ENCODE assay signal across 31 cellular contexts in genomic region chr3:47020311-47020710, GRCh38. TPM values are rescaled to one million over a fixed set of nuclear protein-coding genes. Genes with fewer than 3 reads are reported as not detected.
A peak's percentile ranks its signal among the peaks of the same experiment; 100 is the strongest.
DNase-seq lines count a peak whose midpoint lies in the region; FAIRE-seq and TF ChIP-seq lines count a peak whose summit lies in the region.
"Had no signal": no experiment of that assay in that cellular context is flagged by ENCODE, and none has a peak within 500 bp of the region (broad histone marks: within the 10 kb centered on the region; RNA-seq: fewer than 3 reads in every experiment).

No MANE protein-coding gene starts in this region.

- peak overlapping the region; percentile 76 for H3K27ac Mint-ChIP-seq in activated CD4-positive, alpha-beta T cell treated with anti-CD3 and anti-CD28 coated beads, Interleukin-2, amount 10 ng/mL, durations not matched to agents 24 days and 14 days
- peak overlapping the region; percentile 57 to 89 (median 74) for H3K27ac Mint-ChIP-seq in CD4-positive, alpha-beta memory T cell
- H3K27ac Mint-ChIP-seq in activated T-helper 1 cell treated with anti-CD3 and anti-CD28 coated beads, Interleukin-12 subunit alpha, Interleukin-12 subunit beta, Interleukin-2, Interleukin-4 antibody, amounts not matched to agents 30 ng/mL and 10 ng/mL and 1 ng/mL, durations not matched to agents 14 hours and 24 hours and 36 hours: peak overlapping the region; percentile 87
- no peak overlapping the region for H3K27ac Mint-ChIP-seq in Caco-2 (ENCODE audit: unreplicated experiment)

- no TSS peak for BruUV-seq in Caco-2 (replicated peaks; lab: Mats Ljungman, UMichigan)

- TF ChIP-seq CTCF in osteoblast (IDR thresholded peaks at IDR 0.05; ENCODE audit: extremely low read depth, low read depth, low read length): no peak
- no peak for TF ChIP-seq CTCF in kidney (IDR thresholded peaks at IDR 0.05; ENCODE audit: borderline replicate concordance, extremely low read depth, insufficient read depth)
- no peak for TF ChIP-seq CTCF in Caco-2 (IDR thresholded peaks at IDR 0.05; ENCODE audit: insufficient read depth in 1 of 2, low read depth in 1 of 2, low read length in 1 of 2, severe bottlenecking in 1 of 2, unreplicated experiment in 1 of 2)

- H2AFZ ChIP-seq in osteoblast (ENCODE audit: low read length): no peak overlapping the region

- peaks cover 55% of the 10 kb centered on the region for H3K79me2 ChIP-seq in osteoblast (ENCODE audit: insufficient read depth, low read length)

- H3K27me3 Mint-ChIP-seq in activated CD4-positive, alpha-beta T cell treated with anti-CD3 and anti-CD28 coated beads, Interleukin-2, amount 10 ng/mL, durations not matched to agents 24 days and 14 days: no peaks in the 10 kb centered on the region
- no peaks in the 10 kb centered on the region for H3K27me3 Mint-ChIP-seq in CD4-positive, alpha-beta memory T cell
- H3K27me3 Mint-ChIP-seq in activated T-helper 1 cell treated with anti-CD3 and anti-CD28 coated beads, Interleukin-12 subunit alpha, Interleukin-12 subunit beta, Interleukin-2, Interleukin-4 antibody, amounts not matched to agents 30 ng/mL and 10 ng/mL and 1 ng/mL, durations not matched to agents 14 hours and 24 hours and 36 hours (ENCODE audit: insufficient read depth): no peaks in the 10 kb centered on the region
- no peaks in the 10 kb centered on the region for H3K27me3 Mint-ChIP-seq in Caco-2 (ENCODE audit: insufficient read depth, unreplicated experiment)

- no peak overlapping the region for H3K9ac ChIP-seq in kidney (ENCODE audit: low read length in 2 of 2)

- POLR2A ChIA-PET in CD4-positive, alpha-beta memory T cell (lab: Charles Lee; ENCODE audit: partially characterized antibody): interaction anchor here (1.0 to 1.3 kb wide), 2 partner anchors 21 to 144 kb away, joined by 3 read pairs; partner anchors contain the start of gene SETD2
- POLR2A ChIA-PET in Caco-2 (lab: Charles Lee): no interaction called here

- H3K27me3 ChIP-seq in CD4-positive, alpha-beta memory T cell (ENCODE audit: insufficient read depth, low read length): no peaks in the 10 kb centered on the region
- no peaks in the 10 kb centered on the region for H3K27me3 ChIP-seq in osteoblast (ENCODE audit: insufficient read depth, low read length)
- no peaks in the 10 kb centered on the region for H3K27me3 ChIP-seq in Caco-2 (replicated peaks; ENCODE audit: control insufficient read depth, insufficient read depth, low read length)
- H3K27me3 ChIP-seq: BE2C, body of pancreas, esophagus muscularis mucosa, stomach, transverse colon had no signal

- peaks cover 6% of the 10 kb centered on the region for H3K36me3 ChIP-seq in CD4-positive, alpha-beta memory T cell (ENCODE audit: insufficient read depth, low read length)
- H3K36me3 ChIP-seq in osteoblast (ENCODE audit: insufficient read depth, low read length) (peaks cover 14% of the 10 kb centered on the region), kidney (ENCODE audit: control insufficient read depth in 1 of 2, insufficient read depth in 2 of 2, low read length in 2 of 2) (peaks cover 21 to 29% of the 10 kb centered on the region in 2 donors), Caco-2 (ENCODE audit: control insufficient read depth, insufficient read depth, low read length) (peaks cover 1% of the 10 kb centered on the region; the same call in 1 of the 2 replicates)

- intact Hi-C loops in activated CD4-positive, alpha-beta T cell treated with anti-CD3 and anti-CD28 coated beads, Interleukin-2, amount 10 ng/mL, durations not matched to agents 24 days and 14 days (cut with micrococcal nuclease): no loop called here
- intact Hi-C loops in CD4-positive, alpha-beta memory T cell (cut with micrococcal nuclease): no loop called here
- intact Hi-C loops in activated T-helper 1 cell treated with anti-CD3 and anti-CD28 coated beads, Interleukin-12 subunit alpha, Interleukin-12 subunit beta, Interleukin-2, Interleukin-4 antibody, amounts not matched to agents 30 ng/mL and 10 ng/mL and 1 ng/mL, durations not matched to agents 14 hours and 24 hours and 36 hours (cut with micrococcal nuclease): no loop called here
- intact Hi-C loops in kidney (cut with DNase I) (no loop called here), Caco-2 (cut with micrococcal nuclease; ENCODE audit: unreplicated experiment) (no loop called here)

- H3K27ac ChIP-seq in CD4-positive, alpha-beta memory T cell (ENCODE audit: low read depth, low read length): no peak overlapping the region
- H3K27ac ChIP-seq in osteoblast (ENCODE audit: low read depth, low read length) (no peak overlapping the region), kidney (ENCODE audit: low read depth in 2 of 2, low read length in 2 of 2) (no peak overlapping the region)
- H3K27ac ChIP-seq: body of pancreas, HL-60, transverse colon had no signal

- peaks cover 33% of the 10 kb centered on the region for H4K20me1 ChIP-seq in osteoblast (ENCODE audit: insufficient read depth, low read length)

- no peak for FAIRE-seq in kidney (lab: Jason Lieb, UNC)
- FAIRE-seq: A204.1, frontal cortex, H1, HepG2, islet of Langerhans, TTC549 had no signal

- H3K9me3 Mint-ChIP-seq in activated CD4-positive, alpha-beta T cell treated with anti-CD3 and anti-CD28 coated beads, Interleukin-2, amount 10 ng/mL, durations not matched to agents 24 days and 14 days: no peaks in the 10 kb centered on the region
- no peaks in the 10 kb centered on the region for H3K9me3 Mint-ChIP-seq in CD4-positive, alpha-beta memory T cell
- no peaks in the 10 kb centered on the region for H3K9me3 Mint-ChIP-seq in activated T-helper 1 cell treated with anti-CD3 and anti-CD28 coated beads, Interleukin-12 subunit alpha, Interleukin-12 subunit beta, Interleukin-2, Interleukin-4 antibody, amounts not matched to agents 30 ng/mL and 10 ng/mL and 1 ng/mL, durations not matched to agents 14 hours and 24 hours and 36 hours
- no peaks in the 10 kb centered on the region for H3K9me3 Mint-ChIP-seq in Caco-2 (ENCODE audit: unreplicated experiment)
- H3K9me3 Mint-ChIP-seq: activated T-cell treated with anti-CD3 and anti-CD28 coated beads, Interleukin-2, amount 50 U/mL, for 4 hours had no signal

- peaks cover 42% of the 10 kb centered on the region for H3K4me1 Mint-ChIP-seq in activated CD4-positive, alpha-beta T cell treated with anti-CD3 and anti-CD28 coated beads, Interleukin-2, amount 10 ng/mL, durations not matched to agents 24 days and 14 days
- H3K4me1 Mint-ChIP-seq in CD4-positive, alpha-beta memory T cell: peaks cover 26 to 50% (median 39%) of the 10 kb centered on the region in 4 donors
- H3K4me1 Mint-ChIP-seq in activated T-helper 1 cell treated with anti-CD3 and anti-CD28 coated beads, Interleukin-12 subunit alpha, Interleukin-12 subunit beta, Interleukin-2, Interleukin-4 antibody, amounts not matched to agents 30 ng/mL and 10 ng/mL and 1 ng/mL, durations not matched to agents 14 hours and 24 hours and 36 hours (ENCODE audit: low read depth): peaks cover 57% of the 10 kb centered on the region
- H3K4me1 Mint-ChIP-seq in Caco-2 (ENCODE audit: low read depth, unreplicated experiment): peaks cover 5% of the 10 kb centered on the region

- no peak overlapping the region for H3K4me3 ChIP-seq in CD4-positive, alpha-beta memory T cell (ENCODE audit: low read length in 2 of 2)
- no peak overlapping the region for H3K4me3 ChIP-seq in osteoblast (ENCODE audit: insufficient read depth, low read length)
- no peak overlapping the region for H3K4me3 ChIP-seq in kidney (ENCODE audit: low read length in 2 of 2)
- H3K4me3 ChIP-seq in Caco-2 (ENCODE audit: low read depth, low read length): no peak overlapping the region
- H3K4me3 ChIP-seq: body of pancreas, esophagus muscularis mucosa, stomach, transverse colon had no signal

- peaks cover 20% of the 10 kb centered on the region for H3K36me3 Mint-ChIP-seq in activated CD4-positive, alpha-beta T cell treated with anti-CD3 and anti-CD28 coated beads, Interleukin-2, amount 10 ng/mL, durations not matched to agents 24 days and 14 days (ENCODE audit: low read depth)
- H3K36me3 Mint-ChIP-seq in CD4-positive, alpha-beta memory T cell: peaks cover 12 to 46% of the 10 kb centered on the region in 2 donors
- H3K36me3 Mint-ChIP-seq in activated T-helper 1 cell treated with anti-CD3 and anti-CD28 coated beads, Interleukin-12 subunit alpha, Interleukin-12 subunit beta, Interleukin-2, Interleukin-4 antibody, amounts not matched to agents 30 ng/mL and 10 ng/mL and 1 ng/mL, durations not matched to agents 14 hours and 24 hours and 36 hours (ENCODE audit: low read depth): peaks cover 26% of the 10 kb centered on the region
- H3K36me3 Mint-ChIP-seq in Caco-2 (ENCODE audit: insufficient read depth, unreplicated experiment): peaks cover 35% of the 10 kb centered on the region

- H3K4me3 Mint-ChIP-seq in activated CD4-positive, alpha-beta T cell treated with anti-CD3 and anti-CD28 coated beads, Interleukin-2, amount 10 ng/mL, durations not matched to agents 24 days and 14 days: no peak overlapping the region
- H3K4me3 Mint-ChIP-seq in CD4-positive, alpha-beta memory T cell: no peak overlapping the region
- no peak overlapping the region for H3K4me3 Mint-ChIP-seq in activated T-helper 1 cell treated with anti-CD3 and anti-CD28 coated beads, Interleukin-12 subunit alpha, Interleukin-12 subunit beta, Interleukin-2, Interleukin-4 antibody, amounts not matched to agents 30 ng/mL and 10 ng/mL and 1 ng/mL, durations not matched to agents 14 hours and 24 hours and 36 hours
- no peak overlapping the region for H3K4me3 Mint-ChIP-seq in Caco-2 (ENCODE audit: unreplicated experiment)
- H3K4me3 Mint-ChIP-seq: activated T-cell treated with anti-CD3 and anti-CD28 coated beads, Interleukin-2, amount 50 U/mL, for 4 hours had no signal

- no peaks in the 10 kb centered on the region for H3K9me3 ChIP-seq in CD4-positive, alpha-beta memory T cell (ENCODE audit: control insufficient read depth in 1 of 2, low read length in 2 of 2)
- H3K9me3 ChIP-seq in osteoblast (ENCODE audit: low read depth, low read length) (no peaks in the 10 kb centered on the region), kidney (ENCODE audit: control insufficient read depth in 1 of 2, low read length in 2 of 2) (no peaks in the 10 kb centered on the region), Caco-2 (no peaks in the 10 kb centered on the region)
- H3K9me3 ChIP-seq: BE2C, body of pancreas, esophagus muscularis mucosa, stomach, transverse colon had no signal

- CTCF ChIA-PET in CD4-positive, alpha-beta memory T cell (lab: Charles Lee; ENCODE audit: partially characterized antibody): interaction anchor here (2.7 kb wide), 1 partner anchor 22 kb away, joined by 7 read pairs; no protein-coding TSS in a partner anchor
- CTCF ChIA-PET in Caco-2 (lab: Charles Lee): no interaction called here

- no peak overlapping the region for H3K4me2 ChIP-seq in osteoblast (ENCODE audit: insufficient read depth, low read length)

- H3K4me1 ChIP-seq in CD4-positive, alpha-beta memory T cell (ENCODE audit: insufficient read depth, low read length): peaks cover 21% of the 10 kb centered on the region
- H3K4me1 ChIP-seq in osteoblast (ENCODE audit: insufficient read depth, low read length): peaks cover 29% of the 10 kb centered on the region
- H3K4me1 ChIP-seq in kidney (ENCODE audit: control insufficient read depth in 1 of 2, insufficient read depth in 1 of 2, low read depth in 1 of 2, low read length in 2 of 2): peaks cover 3 to 4% of the 10 kb centered on the region in 2 donors
- 0 out of 2 replicates have a peak, but pooled peaks cover 3% of the 10 kb centered on the region for H3K4me1 ChIP-seq in Caco-2
- H3K4me1 ChIP-seq: BE2C had no signal

- no peak for DNase-seq in activated CD4-positive, alpha-beta T cell treated with anti-CD3 and anti-CD28 coated beads, Interleukin-2, amount 10 ng/mL, durations not matched to agents 24 days and 14 days
- no peak for DNase-seq in activated CD4-positive, alpha-beta T cell treated with anti-CD3 and anti-CD28 coated beads for 4 hours
- no peak for DNase-seq in CD4-positive, alpha-beta memory T cell
- DNase-seq in activated T-helper 1 cell treated with anti-CD3 and anti-CD28 coated beads, Interleukin-12 subunit alpha, Interleukin-12 subunit beta, Interleukin-2, Interleukin-4 antibody, amounts not matched to agents 30 ng/mL and 10 ng/mL and 1 ng/mL, durations not matched to agents 14 hours and 24 hours and 36 hours (ENCODE audit: low spot score): no peak
- DNase-seq in osteoblast (ENCODE audit: insufficient read length, low spot score, missing footprints): peak; percentile 22
- no peak for DNase-seq in kidney
- no peak for DNase-seq in Caco-2
- DNase-seq in HCEC 1CT: no peak
- DNase-seq: activated T-cell treated with anti-CD3 and anti-CD28 coated beads, Interleukin-2, amount 50 U/mL, for 4 hours; BE2C; body of pancreas; effector CD8-positive, alpha-beta T cell; GDM1; hippocampal formation; NCI-H2081 treated with DMSO at 0.1 percent for 48 hours; NCI-H82; occipital lobe; OCI-M1; retina; Right ventricle myocardium superior; stimulated activated CD4-positive, alpha-beta T cell treated with anti-CD3 and anti-CD28 coated beads, Interleukin-4, amount 100 ng/mL, for 1 hour; stomach; transverse colon had no signal

RNA-seq across cellular contexts. Expression of gene NBEAL2, which starts 40.8 kb away (rescaled TPM):
- 115 and 119 TPM in 2 replicates for total RNA-seq in activated CD4-positive, alpha-beta T cell treated with anti-CD3 and anti-CD28 coated beads, Interleukin-2, amount 10 ng/mL, durations not matched to agents 24 days and 14 days
- 100 to 1,000 TPM; 144 to 147 TPM for total RNA-seq in CD4-positive, alpha-beta memory T cell
- polyA plus RNA-seq in CD4-positive, alpha-beta memory T cell: 10 to 100 TPM in 1 of 2 donors, 1 to 10 TPM in 1; 4.5 to 16.0 TPM
- total RNA-seq in activated T-helper 1 cell treated with anti-CD3 and anti-CD28 coated beads, Interleukin-12 subunit alpha, Interleukin-12 subunit beta, Interleukin-2, Interleukin-4 antibody, amounts not matched to agents 30 ng/mL and 10 ng/mL and 1 ng/mL, durations not matched to agents 14 hours and 24 hours and 36 hours: 118 and 119 TPM in 2 replicates
- total RNA-seq in osteoblast: 2.1 and 4.3 TPM in 2 replicates
- 82.8 TPM for total RNA-seq in kidney
- 25.7 TPM for polyA plus RNA-seq in kidney (ENCODE audit: insufficient read depth, low read depth, low replicate concordance)
- 62.4 and 76.9 TPM in 2 replicates for total RNA-seq in Caco-2 (2022)

RNA-seq across cellular contexts. Expression of gene CCDC12, which starts 43.8 kb away (rescaled TPM):
- 55.3 and 66.2 TPM in 2 replicates for total RNA-seq in activated CD4-positive, alpha-beta T cell treated with anti-CD3 and anti-CD28 coated beads, Interleukin-2, amount 10 ng/mL, durations not matched to agents 24 days and 14 days
- total RNA-seq in CD4-positive, alpha-beta memory T cell: 10 to 100 TPM; 59.3 to 59.4 TPM
- polyA plus RNA-seq in CD4-positive, alpha-beta memory T cell: 100 to 1,000 TPM in 1 of 2 donors, 10 to 100 TPM in 1; 86.5 to 102 TPM
- total RNA-seq in activated T-helper 1 cell treated with anti-CD3 and anti-CD28 coated beads, Interleukin-12 subunit alpha, Interleukin-12 subunit beta, Interleukin-2, Interleukin-4 antibody, amounts not matched to agents 30 ng/mL and 10 ng/mL and 1 ng/mL, durations not matched to agents 14 hours and 24 hours and 36 hours: 68.7 and 69.1 TPM in 2 replicates
- total RNA-seq in osteoblast: 17.4 and 20.6 TPM in 2 replicates
- 59.7 TPM for total RNA-seq in kidney
- 85.6 TPM for polyA plus RNA-seq in kidney (ENCODE audit: insufficient read depth, low read depth, low replicate concordance)
- total RNA-seq in Caco-2 (2022): 52.7 and 60.8 TPM in 2 replicates

Comparison
In these comparisons a context has a peak if more than half of its experiments do, and no peak if none do; other contexts are left out.
1. RNA of gene NBEAL2, which starts 40.8 kb away (total RNA-seq): 144 to 147 TPM in CD4-positive, alpha-beta memory T cell, 118 to 119 TPM in activated T-helper 1 cell treated with anti-CD3 and anti-CD28 coated beads, Interleukin-12 subunit alpha, Interleukin-12 subunit beta, Interleukin-2, Interleukin-4 antibody, amounts not matched to agents 30 ng/mL and 10 ng/mL and 1 ng/mL, durations not matched to agents 14 hours and 24 hours and 36 hours, 115 to 119 TPM in activated CD4-positive, alpha-beta T cell treated with anti-CD3 and anti-CD28 coated beads, Interleukin-2, amount 10 ng/mL, durations not matched to agents 24 days and 14 days, 82.8 TPM in kidney (single experiment) and 62.4 to 76.9 TPM in Caco-2; 2.1 to 4.3 TPM in osteoblast; every median in the first group is over 10 times any median in the second.